1 cellular context compared by ENCODE assay signal in the genomic region with DNA sequence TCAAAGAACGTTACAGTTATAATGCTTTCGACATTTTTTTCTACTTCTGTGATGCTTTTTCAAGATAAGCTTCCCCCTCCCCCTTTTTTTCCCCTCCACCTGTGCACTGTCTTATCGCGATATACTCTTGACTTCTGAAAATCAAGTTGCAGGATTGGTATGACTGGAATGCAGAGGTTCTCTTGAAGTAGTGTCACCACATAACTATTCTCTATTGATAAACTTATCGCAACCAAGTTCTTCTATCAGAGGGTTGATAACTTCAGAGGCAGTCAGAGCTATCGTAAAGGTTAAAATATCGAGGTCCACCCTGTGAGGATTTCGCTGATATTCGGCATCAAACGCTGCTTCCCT.
A peak's percentile ranks its signal among the peaks of the same experiment; 100 is the strongest.
TF ChIP-seq lines count a peak whose summit lies in the region.

No MANE protein-coding gene starts in this region.

TF ChIP-seq in GM12878, 131 proteins besides CTCF, POLR2A, EP300 and RAD21:
- TF ChIP-seq ZBED1 (IDR thresholded peaks at IDR 0.05; ENCODE audit: borderline replicate concordance) (peak; percentile 99; the same call in 1 of the 2 replicates), MTA3 (IDR thresholded peaks at IDR 0.05; ENCODE audit: borderline replicate concordance, low read length) (no peak)
